In the genomic region with DNA sequence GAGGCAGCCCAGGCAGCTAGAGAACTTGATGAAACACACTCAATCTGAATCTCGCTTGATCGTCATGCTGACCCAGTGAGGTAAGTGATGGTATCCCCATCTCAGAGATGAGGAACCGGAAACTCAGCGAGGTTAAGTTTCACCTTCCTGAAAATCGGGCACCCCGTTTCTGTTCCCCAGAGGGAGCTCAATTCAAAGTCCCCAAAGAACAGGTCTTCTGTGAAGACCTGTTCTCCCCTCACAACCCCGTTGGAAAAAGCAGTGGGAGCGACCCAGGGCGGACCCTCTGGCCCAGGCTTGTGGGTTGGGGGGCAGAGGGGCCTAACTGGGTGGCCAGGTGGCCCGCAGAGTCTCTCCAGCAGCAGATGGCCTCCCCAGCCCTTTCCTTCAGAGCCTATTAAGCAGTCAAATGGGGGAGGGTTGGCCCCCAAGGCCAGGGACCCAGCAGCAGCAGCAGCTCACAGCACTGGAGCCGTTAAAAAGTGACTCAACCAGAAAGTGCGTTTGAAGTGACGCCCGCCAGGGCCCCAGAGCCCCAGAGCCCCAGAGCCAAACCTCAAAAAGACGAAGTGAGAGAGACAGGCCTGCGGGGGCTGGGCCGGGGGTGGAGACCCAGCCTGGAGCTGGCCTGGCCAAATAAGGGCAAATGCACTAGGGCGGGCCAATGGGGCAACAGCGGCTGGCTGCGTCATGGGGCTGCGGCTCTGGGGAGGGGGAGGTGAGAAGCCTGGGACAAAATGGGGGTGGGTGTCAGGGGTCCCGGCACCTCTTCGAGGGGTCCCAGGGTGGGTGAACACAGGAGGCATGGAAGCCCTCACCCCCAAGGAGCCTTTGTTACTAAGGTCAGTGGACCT, we compare ENCODE assay signal across 8 cellular contexts.
A peak's percentile ranks its signal among the peaks of the same experiment; 100 is the strongest.
DNase-seq lines count a peak whose midpoint lies in the region; ATAC-seq and TF ChIP-seq lines count a peak whose summit lies in the region.

No MANE protein-coding gene starts in this region.

- DNase-seq in CD1c-positive myeloid dendritic cell (ENCODE audit: extremely low spot score), result peak; percentile 98
- DNase-seq in activated CD4-positive, alpha-beta T cell treated with anti-CD3 and anti-CD28 coated beads for 1 hour, result peak; percentile 92
- DNase-seq in choroid plexus epithelial cell (ENCODE audit: low read depth), result peak; percentile 62
- peak; percentile 82 to 93 for DNase-seq in memory B cell (ENCODE audit: low spot score in 2 of 2)
- DNase-seq in stimulated activated CD8-positive, alpha-beta memory T cell treated with anti-CD3 and anti-CD28 coated beads, Interleukin-2, amount 100 ng/mL, for 1 hour (ENCODE audit: low read depth in 2 of 2), result peak; percentile 80 to 88
- DNase-seq in NCI-H526 (lab: John Stamatoyannopoulos, UW), result no peak

- peak overlapping the region; percentile 100 for H3K27ac Mint-ChIP-seq in memory B cell

- H3K4me1 ChIP-seq in HUES48 (ENCODE audit: control insufficient read depth, insufficient read depth, low read length), result peaks cover 26% of the 10 kb centered on the region

- H3K9ac ChIP-seq in HUES48 (ENCODE audit: low read depth, low read length), result peak overlapping the region; percentile 51

- peaks cover 76% of the 10 kb centered on the region for H3K4me1 Mint-ChIP-seq in memory B cell

- H3K4me3 Mint-ChIP-seq in memory B cell, result peak overlapping the region; percentile 97

- TF ChIP-seq CTCF in choroid plexus epithelial cell (conservative IDR thresholded peaks at IDR 0.05; ENCODE audit: low read depth, low read length), result no peak

- ATAC-seq in GM21423 (IDR thresholded peaks at IDR 0.05; ENCODE audit: unreplicated experiment), result peak; percentile 59
- peak; percentile 72 for ATAC-seq in memory B cell (ENCODE audit: low read depth)

- H3K4me3 ChIP-seq in HUES48 (ENCODE audit: low read depth, low read length) (no peak overlapping the region), choroid plexus epithelial cell (ENCODE audit: low read depth, low read length) (no peak overlapping the region)

- H3K27me3 Mint-ChIP-seq in memory B cell, result no peaks in the 10 kb centered on the region

- no peaks in the 10 kb centered on the region for H3K9me3 Mint-ChIP-seq in memory B cell

- H3K36me3 Mint-ChIP-seq in memory B cell, result peaks cover 3% of the 10 kb centered on the region

- no peaks in the 10 kb centered on the region for H3K9me3 ChIP-seq in HUES48 (ENCODE audit: control insufficient read depth, insufficient read depth, low read length)

- no peaks in the 10 kb centered on the region for H3K27me3 ChIP-seq in HUES48 (ENCODE audit: control insufficient read depth, insufficient read depth, low read length)

- H3K27ac ChIP-seq in HUES48 (ENCODE audit: low read depth, low read length), result peak overlapping the region; percentile 95

- H3K36me3 ChIP-seq in HUES48 (ENCODE audit: control insufficient read depth, insufficient read depth, low read length), result no peaks in the 10 kb centered on the region

Comparison
In these comparisons a context has a peak if more than half of its experiments do, and no peak if none do; other contexts are left out.
1. DNase-seq: peak in CD1c-positive myeloid dendritic cell (single experiment), activated CD4-positive, alpha-beta T cell treated with anti-CD3 and anti-CD28 coated beads for 1 hour (single experiment), choroid plexus epithelial cell (single experiment), memory B cell (2 of 2) and stimulated activated CD8-positive, alpha-beta memory T cell treated with anti-CD3 and anti-CD28 coated beads, Interleukin-2, amount 100 ng/mL, for 1 hour (2 of 2); none in NCI-H526 (0 of 2).